Comparison of ENCODE assay signal across 8 cellular contexts in genomic region chr18:30781601-30782000, GRCh38.
"Had no signal": no experiment of that assay in that cellular context is flagged by ENCODE, and none has a peak within 500 bp of the region (broad histone marks: within the 10 kb centered on the region; RNA-seq: fewer than 3 reads in every experiment).

No MANE protein-coding gene starts in this region.

- H3K9ac ChIP-seq: KMS-11 had no signal

- H3K4me2 ChIP-seq: KMS-11 had no signal

- ATAC-seq: HepG2 had no signal

- H3K4me3 Mint-ChIP-seq: IgD-negative memory B cell had no signal

- FAIRE-seq: HepG2, HTR-8/SVneo had no signal

- H3K27ac Mint-ChIP-seq: IgD-negative memory B cell had no signal

- H3K27ac ChIP-seq: HL-60, KMS-11 had no signal

- DNase-seq: IMR-90, KBM-7, KG1 had no signal

- H3K27me3 Mint-ChIP-seq: IgD-negative memory B cell had no signal

- H3K36me3 Mint-ChIP-seq: IgD-negative memory B cell had no signal

- H3K4me1 Mint-ChIP-seq: IgD-negative memory B cell had no signal
